8 cellular contexts compared by ENCODE assay signal in genomic region chr19:4831351-4832340, GRCh38. TPM values are rescaled to one million over a fixed set of nuclear protein-coding genes. Genes with fewer than 3 reads are reported as not detected.
A peak's percentile ranks its signal among the peaks of the same experiment; 100 is the strongest.
DNase-seq lines count a peak whose midpoint lies in the region; ATAC-seq and TF ChIP-seq lines count a peak whose summit lies in the region.

Gene TICAM1, minus strand, starts transcription at chr19:4831712. Its CDS starts 13,335 bp downstream, at chr19:4818377.

- H3K27ac ChIP-seq in CD8-positive, alpha-beta T cell (ENCODE audit: low read depth, low read length) = peak within 1 kb of the TSS; percentile 68
- peak within 1 kb of the TSS; percentile 60 for H3K27ac ChIP-seq in KOPT-K1 (ENCODE audit: low read depth, low read length, poor library complexity, severe bottlenecking)
- H3K27ac ChIP-seq in right lobe of liver = peak within 1 kb of the TSS; percentile 94 to 100 (median 94)

- POLR2A ChIA-PET in CD8-positive, alpha-beta T cell (lab: Charles Lee) = interaction anchor here (0.6 to 1.1 kb wide), 2 partner anchors 22 to 85 kb away, joined by 3 to 4 read pairs; no protein-coding TSS in a partner anchor
- POLR2A ChIA-PET in activated CD4-positive, alpha-beta T cell treated with anti-CD3 and anti-CD28 coated beads, Interleukin-2, amount 10 ng/mL, durations not matched to agents 7 days and 5 days (lab: Charles Lee) = no interaction called here
- POLR2A ChIA-PET in HEK293T (lab: Yijun Ruan, JAX) = no interaction called here

- peaks cover 25% of the 10 kb centered on the region for H3K4me1 Mint-ChIP-seq in CD8-positive, alpha-beta T cell (ENCODE audit: low read depth)
- peaks cover 29% of the 10 kb centered on the region for H3K4me1 Mint-ChIP-seq in activated CD4-positive, alpha-beta T cell treated with anti-CD3 and anti-CD28 coated beads, Interleukin-2, amount 10 ng/mL, durations not matched to agents 7 days and 5 days

- H3K4me3 Mint-ChIP-seq in CD8-positive, alpha-beta T cell = peak within 1 kb of the TSS; percentile 82
- peak within 1 kb of the TSS; percentile 82 for H3K4me3 Mint-ChIP-seq in activated CD4-positive, alpha-beta T cell treated with anti-CD3 and anti-CD28 coated beads, Interleukin-2, amount 10 ng/mL, durations not matched to agents 7 days and 5 days

- peak; percentile 86 for TF ChIP-seq POLR2A in right lobe of liver (IDR thresholded peaks at IDR 0.05)

- CTCF ChIA-PET in CD8-positive, alpha-beta T cell (lab: Charles Lee) = interaction anchor here (0.9 to 2.8 kb wide), 4 partner anchors 20 to 199 kb away, joined by 3 to 15 read pairs (median 9); no protein-coding TSS in a partner anchor
- CTCF ChIA-PET in activated CD4-positive, alpha-beta T cell treated with anti-CD3 and anti-CD28 coated beads, Interleukin-2, amount 10 ng/mL, durations not matched to agents 7 days and 5 days (lab: Charles Lee) = interaction anchor here (0.6 to 2.4 kb wide), 4 partner anchors 10 to 69 kb away, joined by 3 to 12 read pairs (median 4); partner anchors contain the start of genes FEM1A and PLIN3
- CTCF ChIA-PET in HEK293T (lab: Yijun Ruan, JAX) = interaction anchor here (1.8 kb wide), 1 partner anchor 22 kb away, joined by 8 read pairs; no protein-coding TSS in a partner anchor

- H3K27me3 ChIP-seq in CD8-positive, alpha-beta T cell (ENCODE audit: insufficient read depth, low read length) = no peaks in the 10 kb centered on the region
- no peaks in the 10 kb centered on the region for H3K27me3 ChIP-seq in right lobe of liver

- intact Hi-C loops in CD8-positive, alpha-beta T cell (cut with DNase I, micrococcal nuclease) = loop anchor here in 1 of 2 experiments (2.0 kb wide), 1 partner anchor 17 kb away; no protein-coding TSS in a partner anchor
- intact Hi-C loops in right lobe of liver (cut with DNase I) = no loop called here

- peak within 1 kb of the TSS; percentile 89 for H3K27ac Mint-ChIP-seq in CD8-positive, alpha-beta T cell
- peak within 1 kb of the TSS; percentile 89 for H3K27ac Mint-ChIP-seq in activated CD4-positive, alpha-beta T cell treated with anti-CD3 and anti-CD28 coated beads, Interleukin-2, amount 10 ng/mL, durations not matched to agents 7 days and 5 days

- no peaks in the 10 kb centered on the region for H3K27me3 Mint-ChIP-seq in CD8-positive, alpha-beta T cell (ENCODE audit: low read depth)
- no peaks in the 10 kb centered on the region for H3K27me3 Mint-ChIP-seq in activated CD4-positive, alpha-beta T cell treated with anti-CD3 and anti-CD28 coated beads, Interleukin-2, amount 10 ng/mL, durations not matched to agents 7 days and 5 days

- peak; percentile 44 to 78 (median 70) for DNase-seq in CD8-positive, alpha-beta T cell
- DNase-seq in activated CD4-positive, alpha-beta T cell treated with anti-CD3 and anti-CD28 coated beads, Interleukin-2, amount 10 ng/mL, durations not matched to agents 7 days and 5 days = peak; percentile 79
- DNase-seq in dedifferentiated amniotic fluid mesenchymal stem cell (ENCODE audit: extremely low spot score) (peak; percentile 19), right lobe of liver (peak; percentile 90 to 91 (median 90)), HEK293T (ENCODE audit: extremely low spot score) (no peak)
- peak; percentile 65 to 81 (median 66) for DNase-seq in stimulated activated CD4-positive, alpha-beta T cell treated with anti-CD3 and anti-CD28 coated beads, TNF-alpha, amount 100 ng/mL, for 24 hours (ENCODE audit: low read depth in 3 of 3)

- peaks cover 3% of the 10 kb centered on the region for H3K36me3 Mint-ChIP-seq in CD8-positive, alpha-beta T cell
- H3K36me3 Mint-ChIP-seq in activated CD4-positive, alpha-beta T cell treated with anti-CD3 and anti-CD28 coated beads, Interleukin-2, amount 10 ng/mL, durations not matched to agents 7 days and 5 days (ENCODE audit: low read depth) = peaks cover 13% of the 10 kb centered on the region

- H3K9me3 Mint-ChIP-seq in CD8-positive, alpha-beta T cell = no peaks in the 10 kb centered on the region
- H3K9me3 Mint-ChIP-seq in activated CD4-positive, alpha-beta T cell treated with anti-CD3 and anti-CD28 coated beads, Interleukin-2, amount 10 ng/mL, durations not matched to agents 7 days and 5 days = no peaks in the 10 kb centered on the region

- H3K36me3 ChIP-seq in CD8-positive, alpha-beta T cell (ENCODE audit: insufficient read depth, low read length) = no peaks in the 10 kb centered on the region
- H3K36me3 ChIP-seq in KOPT-K1 (ENCODE audit: insufficient read depth, low read length) (no peaks in the 10 kb centered on the region), right lobe of liver (no peaks in the 10 kb centered on the region)

- no peaks in the 10 kb centered on the region for H3K9me3 ChIP-seq in CD8-positive, alpha-beta T cell (ENCODE audit: low read length)
- H3K9me3 ChIP-seq in KOPT-K1 (ENCODE audit: insufficient read depth, low read length, poor library complexity, severe bottlenecking) = no peaks in the 10 kb centered on the region
- H3K9me3 ChIP-seq in right lobe of liver = no peaks in the 10 kb centered on the region

- H3K4me1 ChIP-seq in CD8-positive, alpha-beta T cell (ENCODE audit: insufficient read depth, low read length) = peaks cover 16% of the 10 kb centered on the region
- peaks cover 0 to 34% (median 9%) of the 10 kb centered on the region in 4 donors for H3K4me1 ChIP-seq in right lobe of liver

- no peak for TF ChIP-seq CTCF in CD8-positive, alpha-beta T cell (IDR thresholded peaks at IDR 0.05)
- no peak for TF ChIP-seq CTCF in right lobe of liver (IDR thresholded peaks at IDR 0.05)

- 2% methylated on average over 20 of the region's 60 CpGs for WGBS in right lobe of liver (ENCODE audit: insufficient coverage, low coverage, low lambda C conversion rate, missing lambda C conversion rate)

- peak within 1 kb of the TSS; percentile 92 for H3K4me3 ChIP-seq in CD8-positive, alpha-beta T cell (ENCODE audit: low read depth, low read length)
- H3K4me3 ChIP-seq in right lobe of liver = peak within 1 kb of the TSS; percentile 66 to 97 (median 87)

- peak; percentile 91 for ATAC-seq in CD8-positive, alpha-beta T cell
- ATAC-seq in GM19463 (IDR thresholded peaks at IDR 0.05; ENCODE audit: unreplicated experiment) (peak; percentile 74), right lobe of liver (peak; percentile 81 to 93 (median 88))

TF ChIP-seq in HEK293T, 16 proteins besides CTCF, POLR2A, EP300 and RAD21:
- TF ChIP-seq TARDBP (IDR thresholded peaks at IDR 0.05) (no peak), LEF1 (IDR thresholded peaks at IDR 0.05; ENCODE audit: borderline replicate concordance) (no peak), FOXK2 (IDR thresholded peaks at IDR 0.05) (no peak), HDGF (IDR thresholded peaks at IDR 0.05; ENCODE audit: borderline replicate concordance) (no peak), FOXM1 (IDR thresholded peaks at IDR 0.05; ENCODE audit: borderline replicate concordance) (no peak), NFRKB (IDR thresholded peaks at IDR 0.05) (no peak), ELF4 (IDR thresholded peaks at IDR 0.05) (no peak), SP1 (IDR thresholded peaks at IDR 0.05) (no peak), CTBP1 (IDR thresholded peaks at IDR 0.05; ENCODE audit: borderline replicate concordance) (no peak), L3MBTL2 (conservative IDR thresholded peaks at IDR 0.05) (no peak), PKNOX1 (IDR thresholded peaks at IDR 0.05) (no peak), FOXA1 (IDR thresholded peaks at IDR 0.05) (no peak), SUZ12 (IDR thresholded peaks at IDR 0.05) (no peak)

RNA-seq across cellular contexts. Expression of gene TICAM1, which starts in this region (rescaled TPM):
- total RNA-seq in CD8-positive, alpha-beta T cell = 1 to 10 TPM; 8.8 to 9.4 TPM
- 10 to 100 TPM; 18.6 to 19.2 TPM for total RNA-seq in activated CD4-positive, alpha-beta T cell treated with anti-CD3 and anti-CD28 coated beads, Interleukin-2, amount 10 ng/mL, durations not matched to agents 7 days and 5 days
- total RNA-seq in right lobe of liver = 10 to 100 TPM in 1 of 6 experiments, 1 to 10 TPM in 5; 6.9 to 14.6 (median 9.4) TPM
